In the genomic region with DNA sequence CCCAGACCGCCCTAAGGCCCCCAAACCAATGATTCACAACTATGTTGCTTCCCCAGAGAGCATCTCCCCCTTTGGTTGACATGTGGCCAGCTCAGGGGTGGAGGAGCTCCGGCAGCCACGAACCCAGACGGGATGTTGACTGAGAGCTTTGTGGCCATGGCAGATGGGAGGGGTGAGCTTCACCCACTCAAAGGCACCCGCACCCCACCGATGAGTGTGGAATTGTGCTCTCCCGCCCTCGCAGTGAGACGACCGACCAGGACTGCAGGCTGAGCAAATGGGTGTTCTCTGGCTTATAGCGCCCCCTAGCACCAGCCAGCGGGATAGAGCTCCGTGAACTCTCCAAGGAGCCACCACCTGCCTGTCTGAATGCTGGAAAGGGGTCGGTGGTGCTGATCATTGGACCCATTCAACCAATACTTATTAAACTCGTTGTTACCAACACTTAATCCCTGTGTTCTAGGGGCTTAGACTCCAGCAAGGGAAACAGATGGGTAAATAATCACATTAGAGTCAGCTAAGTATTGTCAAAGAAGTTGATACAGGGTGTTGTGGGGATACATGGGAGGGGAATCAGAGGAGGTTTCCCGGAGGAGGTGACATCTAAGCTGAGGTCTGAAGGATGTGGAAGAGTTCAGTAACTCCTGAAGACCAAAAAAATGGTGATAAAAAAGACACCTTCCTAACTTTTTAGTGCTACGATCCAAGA, we compare ENCODE assay signal across 8 cellular contexts. TPM values are rescaled to one million over a fixed set of nuclear protein-coding genes. Genes with fewer than 3 reads are reported as not detected.
DNase-seq lines count a peak whose midpoint lies in the region; ATAC-seq and TF ChIP-seq lines count a peak whose summit lies in the region.

No MANE protein-coding gene starts in this region.

- TF ChIP-seq CTCF in lower lobe of right lung (IDR thresholded peaks at IDR 0.05): peak; percentile 88

- no peaks in the 10 kb centered on the region for H3K36me3 ChIP-seq in lower lobe of right lung

- DNase-seq in GM04504 (ENCODE audit: low read depth) (peak; percentile 69), NCI-H1105 treated with DMSO at 0.1 percent for 48 hours (lab: John Stamatoyannopoulos, UW) (peak; percentile 36), dedifferentiated amniotic fluid mesenchymal stem cell (ENCODE audit: extremely low spot score) (peak; percentile 90), lower lobe of right lung (peak; percentile 71), 8988T (no peak)
- DNase-seq in activated CD4-positive, alpha-beta T cell treated with anti-CD3 and anti-CD28 coated beads, Interleukin-2, amount 50 U/mL, for 1 hour: peak; percentile 55
- peak; percentile 23 for DNase-seq in stimulated activated CD8-positive, alpha-beta memory T cell treated with anti-CD3 and anti-CD28 coated beads, Interleukin-15, amount 100 ng/mL, for 1 hour (ENCODE audit: low read depth)

- intact Hi-C loops in lower lobe of right lung (cut with DNase I): loop anchor here (10.0 kb wide), 2 partner anchors 132 to 272 kb away; no protein-coding TSS in a partner anchor

- H3K9me3 ChIP-seq in lower lobe of right lung: no peaks in the 10 kb centered on the region

- no peak overlapping the region for H3K27ac ChIP-seq in lower lobe of right lung

- ATAC-seq in lower lobe of right lung: peak; percentile 75 to 82
- no peak for ATAC-seq in GM18868 (IDR thresholded peaks at IDR 0.05; ENCODE audit: unreplicated experiment)

- H3K4me3 ChIP-seq in lower lobe of right lung: no peak overlapping the region

- H3K27me3 ChIP-seq in lower lobe of right lung (ENCODE audit: low read depth): peaks cover 10% of the 10 kb centered on the region

- H3K4me1 ChIP-seq in lower lobe of right lung: peaks cover 23% of the 10 kb centered on the region

RNA-seq across cellular contexts. Expression of gene TIMP3, which starts 4.5 kb away (rescaled TPM):
- total RNA-seq in lower lobe of right lung: 390 TPM
